In genomic region chr11:90134420-90135003, GRCh38 we compare ENCODE assay signal across 1 cellular context.
A peak's percentile ranks its signal among the peaks of the same experiment; 100 is the strongest.
TF ChIP-seq lines count a peak whose summit lies in the region.

Gene NAALAD2, plus strand, starts transcription at chr11:90134663. Its CDS starts 96 bp downstream, at chr11:90134759.

TF ChIP-seq in HepG2, 621 proteins besides CTCF, POLR2A, EP300 and RAD21 (continued from another document and continues in another):
- TF ChIP-seq KIAA2018 (CRISPR knock-in tag; IDR thresholded peaks at IDR 0.05; ENCODE audit: borderline replicate concordance) (no peak), SP2 (CRISPR knock-in tag; IDR thresholded peaks at IDR 0.05) (no peak), ZNF605 (CRISPR knock-in tag; IDR thresholded peaks at IDR 0.05) (no peak), NFAT5 (CRISPR knock-in tag; IDR thresholded peaks at IDR 0.05) (no peak), KLF16 (CRISPR knock-in tag; IDR thresholded peaks at IDR 0.05) (no peak), POGZ (CRISPR knock-in tag; IDR thresholded peaks at IDR 0.05) (peak; percentile 69), ZHX1 (CRISPR knock-in tag; IDR thresholded peaks at IDR 0.05; ENCODE audit: low read depth) (no peak), ZNF549 (CRISPR knock-in tag; IDR thresholded peaks at IDR 0.05) (no peak), ARID2 (CRISPR knock-in tag; IDR thresholded peaks at IDR 0.05; ENCODE audit: borderline replicate concordance) (no peak), ZNF616 (CRISPR knock-in tag; IDR thresholded peaks at IDR 0.05; ENCODE audit: low read depth) (no peak), MAFK (conservative IDR thresholded peaks at IDR 0.05 in 1 of 2, IDR thresholded peaks at IDR 0.05 in 1 of 2; ENCODE audit: low read length in 2 of 2) (no peak), NFE2L2 (IDR thresholded peaks at IDR 0.05; ENCODE audit: low read length) (no peak), ZNF878 (CRISPR knock-in tag; IDR thresholded peaks at IDR 0.05) (no peak), PAX8 (CRISPR knock-in tag; IDR thresholded peaks at IDR 0.05; ENCODE audit: borderline replicate concordance) (no peak), RXRA (CRISPR knock-in tag; IDR thresholded peaks at IDR 0.05) (peak; percentile 93), HES4 (CRISPR knock-in tag; IDR thresholded peaks at IDR 0.05; ENCODE audit: borderline replicate concordance) (no peak), MBD4 (IDR thresholded peaks at IDR 0.05; ENCODE audit: borderline replicate concordance, low read length) (no peak), ZNF879 (CRISPR knock-in tag; IDR thresholded peaks at IDR 0.05) (no peak), CHCHD3 (CRISPR knock-in tag; IDR thresholded peaks at IDR 0.05) (no peak), ZFP41 (CRISPR knock-in tag; IDR thresholded peaks at IDR 0.05; ENCODE audit: borderline replicate concordance) (no peak), ZNF292 (CRISPR knock-in tag; IDR thresholded peaks at IDR 0.05; ENCODE audit: borderline replicate concordance, low read depth) (peak; percentile 62; the same call in 1 of the 2 replicates), HOXA3 (CRISPR knock-in tag; IDR thresholded peaks at IDR 0.05) (peak; percentile 33; the same call in 1 of the 2 replicates), RFX3 (CRISPR knock-in tag; IDR thresholded peaks at IDR 0.05) (no peak), ZSCAN21 (CRISPR knock-in tag; IDR thresholded peaks at IDR 0.05; ENCODE audit: borderline replicate concordance) (no peak), ATF1 (CRISPR knock-in tag; IDR thresholded peaks at IDR 0.05) (no peak), FOXC1 (CRISPR knock-in tag; IDR thresholded peaks at IDR 0.05; ENCODE audit: borderline replicate concordance) (0 out of 2 replicates have a peak, but pooled peaks have one; percentile 51), FOSL2 (CRISPR knock-in tag; IDR thresholded peaks at IDR 0.05) (no peak)
- TF ChIP-seq, protein P1, sequence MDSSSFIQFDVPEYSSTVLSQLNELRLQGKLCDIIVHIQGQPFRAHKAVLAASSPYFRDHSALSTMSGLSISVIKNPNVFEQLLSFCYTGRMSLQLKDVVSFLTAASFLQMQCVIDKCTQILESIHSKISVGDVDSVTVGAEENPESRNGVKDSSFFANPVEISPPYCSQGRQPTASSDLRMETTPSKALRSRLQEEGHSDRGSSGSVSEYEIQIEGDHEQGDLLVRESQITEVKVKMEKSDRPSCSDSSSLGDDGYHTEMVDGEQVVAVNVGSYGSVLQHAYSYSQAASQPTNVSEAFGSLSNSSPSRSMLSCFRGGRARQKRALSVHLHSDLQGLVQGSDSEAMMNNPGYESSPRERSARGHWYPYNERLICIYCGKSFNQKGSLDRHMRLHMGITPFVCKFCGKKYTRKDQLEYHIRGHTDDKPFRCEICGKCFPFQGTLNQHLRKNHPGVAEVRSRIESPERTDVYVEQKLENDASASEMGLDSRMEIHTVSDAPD (CRISPR knock-in tag; IDR thresholded peaks at IDR 0.05), result no peak
- TF ChIP-seq, protein P2, sequence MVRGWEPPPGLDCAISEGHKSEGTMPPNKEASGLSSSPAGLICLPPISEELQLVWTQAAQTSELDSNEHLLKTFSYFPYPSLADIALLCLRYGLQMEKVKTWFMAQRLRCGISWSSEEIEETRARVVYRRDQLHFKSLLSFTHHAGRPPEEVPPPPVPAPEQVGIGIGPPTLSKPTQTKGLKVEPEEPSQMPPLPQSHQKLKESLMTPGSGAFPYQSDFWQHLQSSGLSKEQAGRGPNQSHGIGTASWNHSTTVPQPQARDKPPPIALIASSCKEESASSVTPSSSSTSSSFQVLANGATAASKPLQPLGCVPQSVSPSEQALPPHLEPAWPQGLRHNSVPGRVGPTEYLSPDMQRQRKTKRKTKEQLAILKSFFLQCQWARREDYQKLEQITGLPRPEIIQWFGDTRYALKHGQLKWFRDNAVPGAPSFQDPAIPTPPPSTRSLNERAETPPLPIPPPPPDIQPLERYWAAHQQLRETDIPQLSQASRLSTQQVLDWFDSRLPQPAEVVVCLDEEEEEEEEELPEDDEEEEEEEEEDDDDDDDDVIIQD (CRISPR knock-in tag; IDR thresholded peaks at IDR 0.05; ENCODE audit: low read depth), result peak; percentile 46; the same call in 1 of the 2 replicates
- TF ChIP-seq, protein P3, sequence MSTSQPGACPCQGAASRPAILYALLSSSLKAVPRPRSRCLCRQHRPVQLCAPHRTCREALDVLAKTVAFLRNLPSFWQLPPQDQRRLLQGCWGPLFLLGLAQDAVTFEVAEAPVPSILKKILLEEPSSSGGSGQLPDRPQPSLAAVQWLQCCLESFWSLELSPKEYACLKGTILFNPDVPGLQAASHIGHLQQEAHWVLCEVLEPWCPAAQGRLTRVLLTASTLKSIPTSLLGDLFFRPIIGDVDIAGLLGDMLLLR (CRISPR knock-in tag; IDR thresholded peaks at IDR 0.05), result no peak
- TF ChIP-seq, protein P4, sequence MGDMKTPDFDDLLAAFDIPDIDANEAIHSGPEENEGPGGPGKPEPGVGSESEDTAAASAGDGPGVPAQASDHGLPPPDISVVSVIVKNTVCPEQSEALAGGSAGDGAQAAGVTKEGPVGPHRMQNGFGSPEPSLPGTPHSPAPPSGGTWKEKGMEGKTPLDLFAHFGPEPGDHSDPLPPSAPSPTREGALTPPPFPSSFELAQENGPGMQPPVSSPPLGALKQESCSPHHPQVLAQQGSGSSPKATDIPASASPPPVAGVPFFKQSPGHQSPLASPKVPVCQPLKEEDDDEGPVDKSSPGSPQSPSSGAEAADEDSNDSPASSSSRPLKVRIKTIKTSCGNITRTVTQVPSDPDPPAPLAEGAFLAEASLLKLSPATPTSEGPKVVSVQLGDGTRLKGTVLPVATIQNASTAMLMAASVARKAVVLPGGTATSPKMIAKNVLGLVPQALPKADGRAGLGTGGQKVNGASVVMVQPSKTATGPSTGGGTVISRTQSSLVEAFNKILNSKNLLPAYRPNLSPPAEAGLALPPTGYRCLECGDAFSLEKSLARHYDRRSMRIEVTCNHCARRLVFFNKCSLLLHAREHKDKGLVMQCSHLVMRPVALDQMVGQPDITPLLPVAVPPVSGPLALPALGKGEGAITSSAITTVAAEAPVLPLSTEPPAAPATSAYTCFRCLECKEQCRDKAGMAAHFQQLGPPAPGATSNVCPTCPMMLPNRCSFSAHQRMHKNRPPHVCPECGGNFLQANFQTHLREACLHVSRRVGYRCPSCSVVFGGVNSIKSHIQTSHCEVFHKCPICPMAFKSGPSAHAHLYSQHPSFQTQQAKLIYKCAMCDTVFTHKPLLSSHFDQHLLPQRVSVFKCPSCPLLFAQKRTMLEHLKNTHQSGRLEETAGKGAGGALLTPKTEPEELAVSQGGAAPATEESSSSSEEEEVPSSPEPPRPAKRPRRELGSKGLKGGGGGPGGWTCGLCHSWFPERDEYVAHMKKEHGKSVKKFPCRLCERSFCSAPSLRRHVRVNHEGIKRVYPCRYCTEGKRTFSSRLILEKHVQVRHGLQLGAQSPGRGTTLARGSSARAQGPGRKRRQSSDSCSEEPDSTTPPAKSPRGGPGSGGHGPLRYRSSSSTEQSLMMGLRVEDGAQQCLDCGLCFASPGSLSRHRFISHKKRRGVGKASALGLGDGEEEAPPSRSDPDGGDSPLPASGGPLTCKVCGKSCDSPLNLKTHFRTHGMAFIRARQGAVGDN (CRISPR knock-in tag; IDR thresholded peaks at IDR 0.05), result peak; percentile 67
